In the genomic region with DNA sequence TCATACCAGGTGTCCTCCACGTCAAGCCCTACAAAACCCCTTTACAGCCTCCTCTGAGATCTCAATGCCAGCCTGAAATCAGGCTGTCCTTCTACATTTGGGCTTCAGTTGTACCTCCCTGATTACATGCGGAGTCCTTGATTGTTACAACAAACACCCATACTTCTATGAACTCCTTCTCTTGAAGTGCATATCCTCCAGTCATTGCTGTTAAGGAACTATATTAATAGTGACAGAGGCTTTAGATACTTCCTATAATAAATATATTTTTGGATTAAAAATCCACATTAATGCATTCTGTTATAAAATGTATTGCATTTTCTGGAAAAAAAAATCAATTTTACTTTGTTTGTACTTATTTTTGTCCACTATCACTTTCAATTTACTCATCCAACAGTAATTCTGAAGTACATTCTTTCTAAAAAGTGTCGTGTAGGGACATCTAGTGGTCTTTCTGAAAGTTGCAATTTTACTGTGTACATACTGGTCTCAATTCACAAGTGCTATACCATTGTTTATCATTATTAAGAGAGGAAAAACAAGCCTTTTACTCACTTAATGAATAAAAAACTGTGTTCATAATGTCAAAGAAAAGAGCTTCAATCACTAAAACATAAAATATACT, we compare ENCODE assay signal across 8 cellular contexts.
DNase-seq lines count a peak whose midpoint lies in the region; ATAC-seq and TF ChIP-seq lines count a peak whose summit lies in the region.

No MANE protein-coding gene starts in this region.

- H3K9ac ChIP-seq in mammary epithelial cell (ENCODE audit: insufficient read depth, low read length), result no peak overlapping the region

- CTCF ChIA-PET in mammary epithelial cell (lab: Charles Lee; ENCODE audit: low non-redundant PET), result no interaction called here

- peaks cover 6% of the 10 kb centered on the region for H3K27me3 ChIP-seq in mammary epithelial cell (ENCODE audit: insufficient read depth, low read length)
- H3K27me3 ChIP-seq in left lung, result peaks cover 0 to 5% of the 10 kb centered on the region in 2 donors

- H3K9me3 ChIP-seq in mammary epithelial cell (replicated peaks; ENCODE audit: insufficient read depth, low read length) (no peaks in the 10 kb centered on the region), left lung (no peaks in the 10 kb centered on the region)

- H4K20me1 ChIP-seq in mammary epithelial cell (ENCODE audit: insufficient read depth, low read length), result no peaks in the 10 kb centered on the region

- BruUV-seq in mammary epithelial cell (replicated peaks; lab: Mats Ljungman, UMichigan), result no TSS peak

- dilution Hi-C loops in mammary epithelial cell (cut with HindIII; ENCODE audit: low sequenced_read_pairs), result loop anchor here (5.0 kb wide), 1 partner anchor 93 kb away; no protein-coding TSS in a partner anchor

- TF ChIP-seq CTCF in mammary epithelial cell (conservative IDR thresholded peaks at IDR 0.05 in 1 of 2, IDR thresholded peaks at IDR 0.05 in 1 of 2; ENCODE audit: extremely low read depth in 1 of 2, insufficient read depth in 1 of 2, low read depth in 1 of 2, low read length in 2 of 2) (peak; percentile 60 to 72), left lung (IDR thresholded peaks at IDR 0.05) (peak; percentile 36 to 43)

- H3K27ac ChIP-seq in mammary epithelial cell (ENCODE audit: insufficient read depth, low read depth, low read length), result no peak overlapping the region
- no peak overlapping the region for H3K27ac ChIP-seq in left lung

- H3K4me2 ChIP-seq in mammary epithelial cell (ENCODE audit: insufficient read depth, low read depth, low read length), result no peak overlapping the region

- H3K4me3 ChIP-seq in mammary epithelial cell (replicated peaks in 1 of 3; ENCODE audit: insufficient read depth in 1 of 3, low read depth in 2 of 3, low read length in 3 of 3) (no peak overlapping the region), left lung (no peak overlapping the region)

- ATAC-seq in GM19467 (IDR thresholded peaks at IDR 0.05; ENCODE audit: unreplicated experiment) (peak; percentile 90), HG03457 (IDR thresholded peaks at IDR 0.05; ENCODE audit: unreplicated experiment) (peak; percentile 88), left lung (peak; percentile 86)

- intact Hi-C loops in mammary epithelial cell (cut with micrococcal nuclease) (loop anchor here (1.0 to 5.0 kb wide), 2 partner anchors 96 to 638 kb away; no protein-coding TSS in a partner anchor), left lung (cut with DNase I) (no loop called here)

- in situ Hi-C loops in mammary epithelial cell (cut with MboI; ENCODE audit: low sequenced_read_pairs in 2 of 2), result loop anchor here in 1 of 2 donors (10.0 kb wide), 1 partner anchor 95 kb away; no protein-coding TSS in a partner anchor

- DNase-seq in EH (ENCODE audit: low read depth) (peak; percentile 68), NCI-H460 (ENCODE audit: extremely low read depth, low read depth) (peak; percentile 52), mammary epithelial cell (peak; percentile 37), left lung (no peak)
- DNase-seq in effector CD8-positive, alpha-beta T cell (lab: John Stamatoyannopoulos, UW), result no peak
- DNase-seq in activated effector memory CD4-positive, alpha-beta T cell treated with anti-CD3 and anti-CD28 coated beads, Interleukin-2, amount 50 U/mL, for 16 hours, result no peak

- no peak overlapping the region for H2AFZ ChIP-seq in mammary epithelial cell (ENCODE audit: low read depth, low read length)

- 37% methylated on average over 3 of the region's 3 CpGs for WGBS in mammary epithelial cell (ENCODE audit: low coverage, missing lambda C conversion rate)

- H3K36me3 ChIP-seq in mammary epithelial cell (ENCODE audit: insufficient read depth, low read length) (no peaks in the 10 kb centered on the region), left lung (no peaks in the 10 kb centered on the region)

- no peaks in the 10 kb centered on the region for H3K79me2 ChIP-seq in mammary epithelial cell (ENCODE audit: insufficient read depth, low read length)

- H3K4me1 ChIP-seq in mammary epithelial cell (ENCODE audit: insufficient read depth, low read length) (no peaks in the 10 kb centered on the region), left lung (no peaks in the 10 kb centered on the region)

Comparison
In these comparisons a context has a peak if more than half of its experiments do, and no peak if none do; other contexts are left out.
1. DNase-seq: peak in EH (single experiment), NCI-H460 (single experiment) and mammary epithelial cell (single experiment); none in left lung (0 of 2), effector CD8-positive, alpha-beta T cell (single experiment) and activated effector memory CD4-positive, alpha-beta T cell treated with anti-CD3 and anti-CD28 coated beads, Interleukin-2, amount 50 U/mL, for 16 hours (single experiment).
2. Peak in every context shown above with its lines, with median percentiles within 50 percentile points of each other: ATAC-seq.